Comparison of ENCODE assay signal across 16 cellular contexts in genomic region chr1:235004276-235004675, GRCh38.
A peak's percentile ranks its signal among the peaks of the same experiment; 100 is the strongest.
DNase-seq lines count a peak whose midpoint lies in the region; ATAC-seq and TF ChIP-seq lines count a peak whose summit lies in the region.
"Had no signal": no experiment of that assay in that cellular context is flagged by ENCODE, and none has a peak within 500 bp of the region (broad histone marks: within the 10 kb centered on the region; RNA-seq: fewer than 3 reads in every experiment).

No MANE protein-coding gene starts in this region.

- intact Hi-C loops in natural killer cell (cut with micrococcal nuclease), result no loop called here

- H3K9ac ChIP-seq in endodermal cell (ENCODE audit: extremely low read depth, low read length, poor library complexity, severe bottlenecking), result no peak overlapping the region
- H3K9ac ChIP-seq: SK-N-SH had no signal

- H3K4me3 ChIP-seq in endodermal cell (ENCODE audit: low read length), result no peak overlapping the region
- H3K4me3 ChIP-seq: A549 had no signal

- H3K9me3 Mint-ChIP-seq in natural killer cell treated with Interleukin-12 subunit alpha and Interleukin-12 subunit beta and Interleukin-15 and Interleukin-18, amount 100 ng/mL, for 72 hours, result no peaks in the 10 kb centered on the region
- no peaks in the 10 kb centered on the region for H3K9me3 Mint-ChIP-seq in natural killer cell
- peaks cover 10% of the 10 kb centered on the region for H3K9me3 Mint-ChIP-seq in endodermal cell
- H3K9me3 Mint-ChIP-seq in osteocyte (ENCODE audit: unreplicated experiment), result no peaks in the 10 kb centered on the region

- H3K4me1 Mint-ChIP-seq in natural killer cell treated with Interleukin-12 subunit alpha and Interleukin-12 subunit beta and Interleukin-15 and Interleukin-18, amount 100 ng/mL, for 72 hours (ENCODE audit: low read depth in 2 of 2), result peaks cover 54 to 60% of the 10 kb centered on the region in 2 donors
- H3K4me1 Mint-ChIP-seq in natural killer cell, result peaks cover 16 to 17% of the 10 kb centered on the region in 2 donors
- peaks cover 2% of the 10 kb centered on the region for H3K4me1 Mint-ChIP-seq in endodermal cell
- H3K4me1 Mint-ChIP-seq in osteocyte (ENCODE audit: unreplicated experiment), result peaks cover 23% of the 10 kb centered on the region

- peak overlapping the region; percentile 96 to 100 for H3K27ac Mint-ChIP-seq in natural killer cell treated with Interleukin-12 subunit alpha and Interleukin-12 subunit beta and Interleukin-15 and Interleukin-18, amount 100 ng/mL, for 72 hours
- H3K27ac Mint-ChIP-seq in natural killer cell (no peak overlapping the region), endodermal cell (no peak overlapping the region), osteocyte (ENCODE audit: unreplicated experiment) (no peak overlapping the region)

- no peaks in the 10 kb centered on the region for H3K4me1 ChIP-seq in endodermal cell (ENCODE audit: control insufficient read depth, insufficient read depth, low read length)

- ATAC-seq in natural killer cell treated with Interleukin-12 subunit alpha and Interleukin-12 subunit beta and Interleukin-15 and Interleukin-18, amount 100 ng/mL, for 72 hours, result no peak
- ATAC-seq in natural killer cell, result no peak

- peaks cover 14% of the 10 kb centered on the region for H3K36me3 Mint-ChIP-seq in natural killer cell treated with Interleukin-12 subunit alpha and Interleukin-12 subunit beta and Interleukin-15 and Interleukin-18, amount 100 ng/mL, for 72 hours
- no peaks in the 10 kb centered on the region for H3K36me3 Mint-ChIP-seq in natural killer cell
- H3K36me3 Mint-ChIP-seq in endodermal cell (ENCODE audit: low read depth), result no peaks in the 10 kb centered on the region
- H3K36me3 Mint-ChIP-seq in osteocyte (ENCODE audit: unreplicated experiment), result no peaks in the 10 kb centered on the region

- H3K27me3 Mint-ChIP-seq in natural killer cell treated with Interleukin-12 subunit alpha and Interleukin-12 subunit beta and Interleukin-15 and Interleukin-18, amount 100 ng/mL, for 72 hours, result no peaks in the 10 kb centered on the region
- H3K27me3 Mint-ChIP-seq in natural killer cell (ENCODE audit: low read depth in 2 of 2) (no peaks in the 10 kb centered on the region), endodermal cell (ENCODE audit: insufficient read depth) (no peaks in the 10 kb centered on the region), osteocyte (ENCODE audit: unreplicated experiment) (no peaks in the 10 kb centered on the region)

- H3K36me3 ChIP-seq in endodermal cell (ENCODE audit: control insufficient read depth, insufficient read depth, low read length), result no peaks in the 10 kb centered on the region

- DNase-seq in natural killer cell treated with Interleukin-12 subunit alpha and Interleukin-12 subunit beta and Interleukin-15 and Interleukin-18, amount 100 ng/mL, for 72 hours (ENCODE audit: low spot score), result no peak
- no peak for DNase-seq in natural killer cell
- peak; percentile 13 for DNase-seq in OCI-M1 (lab: John Stamatoyannopoulos, UW)
- DNase-seq in islet precursor cell, result peak; percentile 9
- no peak for DNase-seq in endodermal cell
- no peak for DNase-seq in osteocyte (ENCODE audit: extremely low spot score, unreplicated experiment)
- no peak for DNase-seq in EL
- DNase-seq in HT-29 (ENCODE audit: low spot score), result no peak
- DNase-seq: C1 segment of cervical spinal cord, DMS 273 treated with DMSO at 0.1 percent for 48 hours, H7, NCI-H1417, NCI-H1930, Right ventricle myocardium superior, SK-N-SH had no signal

- TF ChIP-seq CTCF in natural killer cell (IDR thresholded peaks at IDR 0.05) (no peak), endodermal cell (conservative IDR thresholded peaks at IDR 0.05) (no peak), osteocyte (IDR thresholded peaks at IDR 0.05) (no peak)

- no peak overlapping the region for H3K27ac ChIP-seq in endodermal cell (ENCODE audit: low read depth, low read length)

- 90 to 100% methylated on average over 1 to 2 of the region's 2 CpGs for WGBS in endodermal cell (ENCODE audit: insufficient coverage in 1 of 2, insufficient read length in 1 of 2), 2 experiments

- peaks cover 10% of the 10 kb centered on the region for H3K9me3 ChIP-seq in endodermal cell (ENCODE audit: control insufficient read depth, low read length)
- H3K9me3 ChIP-seq: SK-N-SH had no signal

- H3K27me3 ChIP-seq in endodermal cell (ENCODE audit: control insufficient read depth, insufficient read depth, low read length, poor library complexity, severe bottlenecking), result no peaks in the 10 kb centered on the region

- H3K4me3 Mint-ChIP-seq in natural killer cell treated with Interleukin-12 subunit alpha and Interleukin-12 subunit beta and Interleukin-15 and Interleukin-18, amount 100 ng/mL, for 72 hours, result no peak overlapping the region
- H3K4me3 Mint-ChIP-seq in natural killer cell (no peak overlapping the region), endodermal cell (no peak overlapping the region), osteocyte (ENCODE audit: unreplicated experiment) (no peak overlapping the region)

Comparison
In these comparisons a context has a peak if more than half of its experiments do, and no peak if none do; other contexts are left out.
1. H3K27ac Mint-ChIP-seq: peak in natural killer cell treated with Interleukin-12 subunit alpha and Interleukin-12 subunit beta and Interleukin-15 and Interleukin-18, amount 100 ng/mL, for 72 hours (2 of 2); none in natural killer cell (0 of 2), endodermal cell (single experiment) and osteocyte (single experiment).
2. DNase-seq: peak in OCI-M1 (single experiment) and islet precursor cell (single experiment); none in natural killer cell treated with Interleukin-12 subunit alpha and Interleukin-12 subunit beta and Interleukin-15 and Interleukin-18, amount 100 ng/mL, for 72 hours (single experiment), natural killer cell (single experiment), endodermal cell (single experiment), osteocyte (single experiment), EL (single experiment) and HT-29 (single experiment).